8 cellular contexts compared by ENCODE assay signal in the genomic region with DNA sequence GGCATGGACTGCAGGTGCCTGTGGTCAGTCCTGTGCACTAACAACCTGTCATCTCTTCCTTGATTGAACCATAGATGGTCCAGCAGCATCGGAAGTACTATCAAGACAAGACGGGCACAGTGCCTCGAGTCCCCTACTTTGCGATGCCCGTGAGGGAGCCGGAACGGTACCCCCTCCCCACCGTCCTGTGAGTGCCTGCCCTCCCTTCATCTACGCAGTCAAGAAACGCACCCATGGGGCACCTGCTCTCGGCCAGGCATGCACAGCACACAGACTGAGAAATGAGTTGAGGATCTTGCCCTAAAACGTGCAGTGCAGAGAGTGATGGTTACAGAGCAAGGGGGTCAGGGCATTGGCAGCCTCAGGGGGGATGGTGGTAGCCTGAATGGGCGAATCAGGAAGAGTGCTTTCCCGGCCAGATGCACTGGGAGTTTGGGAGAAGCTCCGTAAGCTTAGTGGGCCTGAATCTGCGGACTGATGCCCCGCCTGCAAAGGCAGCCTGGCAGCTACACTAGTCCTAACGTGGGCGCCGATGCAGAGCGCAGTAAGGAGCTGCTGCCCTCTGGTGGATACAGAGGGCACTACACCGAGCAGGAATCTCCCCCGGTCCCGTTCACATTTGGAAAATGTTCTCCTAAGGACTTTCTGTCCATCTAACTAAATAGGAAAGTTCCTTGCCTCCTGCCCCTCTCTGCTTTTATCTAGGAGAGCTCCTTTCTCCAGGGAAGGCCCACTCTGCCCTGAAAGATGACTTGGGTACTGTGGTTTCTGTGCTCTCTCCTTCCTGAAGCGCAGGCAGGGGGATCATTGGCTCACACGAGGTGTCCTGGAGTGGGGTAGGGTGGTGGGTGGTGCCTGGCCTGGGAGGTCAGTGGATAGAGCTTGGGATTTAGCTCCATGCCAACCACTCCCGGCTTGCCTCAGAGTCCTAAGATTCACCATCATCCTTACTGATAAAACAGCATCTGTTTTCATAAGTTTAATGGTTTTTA.
DNase-seq lines count a peak whose midpoint lies in the region; ATAC-seq and TF ChIP-seq lines count a peak whose summit lies in the region.

No MANE protein-coding gene starts in this region.

- H3K4me2 ChIP-seq in DND-41 (ENCODE audit: insufficient read depth, low read length) (no peak overlapping the region), parathyroid adenoma (ENCODE audit: low read length) (no peak overlapping the region)

- peak; percentile 93 for ATAC-seq in DND-41 (ENCODE audit: insufficient read depth, low read depth)
- peak; percentile 78 for ATAC-seq in RWPE2 (ENCODE audit: low read depth)
- ATAC-seq in upper lobe of right lung = peak; percentile 88
- ATAC-seq in GM18520 (IDR thresholded peaks at IDR 0.05; ENCODE audit: unreplicated experiment) = no peak

- intact Hi-C loops in upper lobe of right lung (cut with DNase I) = no loop called here

- peaks cover 26% of the 10 kb centered on the region for H3K27me3 ChIP-seq in DND-41 (ENCODE audit: insufficient read depth, low read length, poor library complexity)
- no peaks in the 10 kb centered on the region for H3K27me3 ChIP-seq in RWPE2 (ENCODE audit: insufficient read depth, poor library complexity, severe bottlenecking)
- H3K27me3 ChIP-seq in parathyroid adenoma (ENCODE audit: control insufficient read depth, insufficient read depth, low read length) = no peaks in the 10 kb centered on the region
- H3K27me3 ChIP-seq in upper lobe of right lung = peaks cover 19% of the 10 kb centered on the region

- H3K4me3 ChIP-seq in DND-41 (ENCODE audit: low read depth in 1 of 2, low read length in 2 of 2) = no peak overlapping the region
- H3K4me3 ChIP-seq in RWPE2 (ENCODE audit: severe bottlenecking) = no peak overlapping the region
- no peak overlapping the region for H3K4me3 ChIP-seq in parathyroid adenoma (ENCODE audit: low read depth, low read length)
- no peak overlapping the region for H3K4me3 ChIP-seq in upper lobe of right lung

- peaks cover 3% of the 10 kb centered on the region for H4K20me1 ChIP-seq in DND-41 (ENCODE audit: insufficient read depth, low read length)

- TF ChIP-seq CTCF in DND-41 (IDR thresholded peaks at IDR 0.05; ENCODE audit: borderline replicate concordance, extremely low read depth, low read length, poor library complexity, severe bottlenecking) = peak; percentile 97
- peak; percentile 93 for TF ChIP-seq CTCF in RWPE2 (IDR thresholded peaks at IDR 0.05; ENCODE audit: poor library complexity, severe bottlenecking)
- TF ChIP-seq CTCF in parathyroid adenoma (IDR thresholded peaks at IDR 0.05) = peak; percentile 99
- TF ChIP-seq CTCF in upper lobe of right lung (IDR thresholded peaks at IDR 0.05) = peak; percentile 99

- H3K9ac ChIP-seq in DND-41 (ENCODE audit: low read depth, low read length) (no peak overlapping the region), parathyroid adenoma (no peak overlapping the region)

- H3K4me1 ChIP-seq in DND-41 (ENCODE audit: insufficient read depth, low read length) (no peaks in the 10 kb centered on the region), RWPE2 (ENCODE audit: insufficient read depth, poor library complexity, severe bottlenecking) (no peaks in the 10 kb centered on the region), parathyroid adenoma (no peaks in the 10 kb centered on the region), upper lobe of right lung (no peaks in the 10 kb centered on the region)

- DNase-seq in DND-41 (peak; percentile 65), Kasumi-1 (lab: John Stamatoyannopoulos, UW) (peak; percentile 69 to 78), RWPE2 (ENCODE audit: low spot score) (peak; percentile 58), germinal center (ENCODE audit: low spot score) (peak; percentile 76), upper lobe of right lung (peak; percentile 78)
- peak; percentile 37 for DNase-seq in activated T-helper 9 cell treated with anti-CD3 and anti-CD28 coated beads, Interleukin-2, amount 50 U/mL, for 16 hours (ENCODE audit: low read depth)

- H3K27ac ChIP-seq in DND-41 (ENCODE audit: low read length) (no peak overlapping the region), RWPE2 (ENCODE audit: poor library complexity, severe bottlenecking) (no peak overlapping the region), parathyroid adenoma (no peak overlapping the region), upper lobe of right lung (no peak overlapping the region)

- H3K9me3 ChIP-seq in DND-41 (ENCODE audit: insufficient read depth, low read length, severe bottlenecking) (no peaks in the 10 kb centered on the region), RWPE2 (ENCODE audit: severe bottlenecking) (no peaks in the 10 kb centered on the region), parathyroid adenoma (ENCODE audit: control insufficient read depth, low read length) (no peaks in the 10 kb centered on the region), upper lobe of right lung (no peaks in the 10 kb centered on the region)

- H3K79me2 ChIP-seq in DND-41 (ENCODE audit: insufficient read depth, low read length) (no peaks in the 10 kb centered on the region), parathyroid adenoma (no peaks in the 10 kb centered on the region)

- no peak overlapping the region for H2AFZ ChIP-seq in DND-41 (ENCODE audit: low read depth, low read length)
- no peak overlapping the region for H2AFZ ChIP-seq in parathyroid adenoma

- H3K36me3 ChIP-seq in DND-41 (ENCODE audit: insufficient read depth, low read length) (no peaks in the 10 kb centered on the region), RWPE2 (ENCODE audit: low read depth) (no peaks in the 10 kb centered on the region), parathyroid adenoma (ENCODE audit: control insufficient read depth, insufficient read depth, low read length) (no peaks in the 10 kb centered on the region), upper lobe of right lung (no peaks in the 10 kb centered on the region)
